In genomic region chr4:8676676-8677075, GRCh38 we compare ENCODE assay signal across 20 cellular contexts.
DNase-seq lines count a peak whose midpoint lies in the region; ATAC-seq and TF ChIP-seq lines count a peak whose summit lies in the region.
"Had no signal": no experiment of that assay in that cellular context is flagged by ENCODE, and none has a peak within 500 bp of the region (broad histone marks: within the 10 kb centered on the region; RNA-seq: fewer than 3 reads in every experiment).

No MANE protein-coding gene starts in this region.

- H3K4me1 ChIP-seq in upper lobe of right lung: no peaks in the 10 kb centered on the region
- H3K4me1 ChIP-seq: BLaER1, Caco-2 had no signal

- DNase-seq in D341Med (ENCODE audit: low spot score) (peak; percentile 9), coronary artery (ENCODE audit: low spot score) (peak; percentile 36), posterior vena cava (ENCODE audit: low spot score) (peak; percentile 74), upper lobe of right lung (peak; percentile 48), NOMO-1 treated with DMSO at 0.1 percent for 48 hours (lab: John Stamatoyannopoulos, UW; ENCODE audit: unreplicated experiment) (no peak), NCI-H1048 (lab: John Stamatoyannopoulos, UW) (no peak), GF-D8 (lab: John Stamatoyannopoulos, UW) (no peak)
- DNase-seq: Caco-2; CD4-positive, CD25-positive, alpha-beta regulatory T cell; CD8-positive, alpha-beta T cell; DMS 273 treated with DMSO at 0.1 percent for 48 hours; DMS79; EL; GDM1; GM23248; H9 had no signal

- no peak for ATAC-seq in upper lobe of right lung
- ATAC-seq: CD8-positive, alpha-beta T cell; HCT116 had no signal

- no peak overlapping the region for H3K4me3 ChIP-seq in coronary artery
- H3K4me3 ChIP-seq in upper lobe of right lung: no peak overlapping the region
- H3K4me3 ChIP-seq: BLaER1, GM23248 had no signal

- no peaks in the 10 kb centered on the region for H3K27me3 ChIP-seq in upper lobe of right lung
- H3K27me3 ChIP-seq: BLaER1 had no signal

- no peaks in the 10 kb centered on the region for H3K36me3 ChIP-seq in upper lobe of right lung
- H3K36me3 ChIP-seq: BLaER1 had no signal

- H3K27ac ChIP-seq in coronary artery (no peak overlapping the region), upper lobe of right lung (no peak overlapping the region)
- H3K27ac ChIP-seq: 22Rv1, BLaER1, C4-2B, GM23248 had no signal

- intact Hi-C loops in posterior vena cava (cut with DNase I) (no loop called here), upper lobe of right lung (cut with DNase I) (no loop called here)

- TF ChIP-seq CTCF in coronary artery (IDR thresholded peaks at IDR 0.05) (no peak), upper lobe of right lung (IDR thresholded peaks at IDR 0.05) (no peak)

- H3K9me3 ChIP-seq in upper lobe of right lung: no peaks in the 10 kb centered on the region
- H3K9me3 ChIP-seq: Caco-2 had no signal

Comparison
In these comparisons a context has a peak if more than half of its experiments do, and no peak if none do; other contexts are left out.
1. DNase-seq: peak in D341Med (single experiment), coronary artery (single experiment), posterior vena cava (single experiment) and upper lobe of right lung (single experiment); none in NOMO-1 treated with DMSO at 0.1 percent for 48 hours (single experiment), NCI-H1048 (single experiment) and GF-D8 (single experiment).